Comparison of ENCODE assay signal across 20 cellular contexts in the genomic region with DNA sequence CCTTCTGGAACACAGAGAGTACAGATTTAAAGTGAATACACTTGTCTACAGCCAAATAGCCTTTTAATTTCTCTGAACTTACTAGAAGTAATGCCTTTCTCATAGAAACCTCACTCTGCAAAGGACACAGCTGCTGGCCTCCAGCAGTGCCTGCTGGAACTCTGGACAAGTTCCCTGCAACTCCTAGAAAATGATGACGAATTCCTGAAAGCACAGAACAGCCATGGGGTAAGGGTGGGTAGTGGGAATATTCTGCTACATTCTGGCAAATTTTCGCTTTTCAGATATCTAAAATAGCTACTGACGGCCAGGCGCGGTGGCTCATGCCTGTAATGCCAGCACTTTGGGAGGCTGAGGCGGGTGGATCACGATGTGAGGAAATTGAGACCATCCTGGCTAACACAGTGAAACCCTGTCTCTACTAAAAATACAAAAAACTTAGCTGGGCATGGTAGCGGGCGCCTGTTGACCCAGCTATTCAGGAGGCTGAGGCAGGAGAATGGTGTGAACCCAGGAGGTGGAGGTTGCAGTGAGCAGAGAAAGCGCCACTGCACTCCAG.
"Had no signal": no experiment of that assay in that cellular context is flagged by ENCODE, and none has a peak within 500 bp of the region (broad histone marks: within the 10 kb centered on the region; RNA-seq: fewer than 3 reads in every experiment).

No MANE protein-coding gene starts in this region.

- DNase-seq: activated CD4-positive, alpha-beta T cell treated with anti-CD3 and anti-CD28 coated beads for 4 hours; activated CD8-positive, alpha-beta memory T cell treated with anti-CD3 and anti-CD28 coated beads, Interleukin-2, amount 50 U/mL, for 4 hours; activated CD8-positive, alpha-beta T cell treated with anti-CD3 and anti-CD28 coated beads for 36 hours; activated naive CD4-positive, alpha-beta T cell treated with anti-CD3 and anti-CD28 coated beads, Interleukin-2, amount 50 U/mL, for 16 hours; activated naive CD8-positive, alpha-beta T cell treated with anti-CD3 and anti-CD28 coated beads, Interleukin-2, amount 10 ng/mL, durations not matched to agents 7 days and 5 days; central memory CD4-positive, alpha-beta T cell; MM.1S; NCI-H1105; NCI-H1436; NCI-H1694 treated with DMSO at 0.1 percent for 48 hours; NCI-H2029 treated with DMSO at 0.1 percent for 48 hours; NCI-H524; Peyer's patch; Right ventricle myocardium superior; SJCRH30; SK-N-SH had no signal

- H3K27me3 Mint-ChIP-seq: activated CD8-positive, alpha-beta T cell treated with anti-CD3 and anti-CD28 coated beads for 36 hours; activated naive CD8-positive, alpha-beta T cell treated with anti-CD3 and anti-CD28 coated beads, Interleukin-2, amount 10 ng/mL, durations not matched to agents 7 days and 5 days had no signal

- H3K4me3 Mint-ChIP-seq: activated CD8-positive, alpha-beta T cell treated with anti-CD3 and anti-CD28 coated beads for 36 hours; activated naive CD8-positive, alpha-beta T cell treated with anti-CD3 and anti-CD28 coated beads, Interleukin-2, amount 10 ng/mL, durations not matched to agents 7 days and 5 days; T-helper 1 cell treated with Interleukin-12 subunit alpha and Interleukin-12 subunit beta and Interleukin-4 antibody, amounts not matched to agents 30 μg/mL and 1 μg/mL, for 36 hours had no signal

- ATAC-seq: activated CD4-positive, CD25-positive, alpha-beta regulatory T cell treated with anti-CD3 and anti-CD28 coated beads, Interleukin-2, amount 50 U/mL, for 24 hours; activated CD8-positive, alpha-beta T cell treated with anti-CD3 and anti-CD28 coated beads for 36 hours had no signal

- H3K36me3 Mint-ChIP-seq: activated naive CD8-positive, alpha-beta T cell treated with anti-CD3 and anti-CD28 coated beads, Interleukin-2, amount 10 ng/mL, durations not matched to agents 7 days and 5 days had no signal

- H3K27me3 ChIP-seq: Peyer's patch, SJCRH30 had no signal

- H3K27ac Mint-ChIP-seq: activated CD8-positive, alpha-beta T cell treated with anti-CD3 and anti-CD28 coated beads for 36 hours; activated naive CD8-positive, alpha-beta T cell treated with anti-CD3 and anti-CD28 coated beads, Interleukin-2, amount 10 ng/mL, durations not matched to agents 7 days and 5 days; T-helper 1 cell treated with Interleukin-12 subunit alpha and Interleukin-12 subunit beta and Interleukin-4 antibody, amounts not matched to agents 30 μg/mL and 1 μg/mL, for 36 hours had no signal

- H3K9me3 Mint-ChIP-seq: activated CD8-positive, alpha-beta T cell treated with anti-CD3 and anti-CD28 coated beads for 36 hours; activated naive CD8-positive, alpha-beta T cell treated with anti-CD3 and anti-CD28 coated beads, Interleukin-2, amount 10 ng/mL, durations not matched to agents 7 days and 5 days; T-helper 1 cell treated with Interleukin-12 subunit alpha and Interleukin-12 subunit beta and Interleukin-4 antibody, amounts not matched to agents 30 μg/mL and 1 μg/mL, for 36 hours had no signal

- H3K27ac ChIP-seq: KMS-11, Peyer's patch, RWPE1, SJCRH30 had no signal

- H3K4me3 ChIP-seq: Peyer's patch, SJCRH30 had no signal
